In genomic region chr11:57713849-57714248, GRCh38 we compare ENCODE assay signal across 9 cellular contexts. TPM values are rescaled to one million over a fixed set of nuclear protein-coding genes. Genes with fewer than 3 reads are reported as not detected.
DNase-seq lines count a peak whose midpoint lies in the region; ATAC-seq and TF ChIP-seq lines count a peak whose summit lies in the region.
"Had no signal": no experiment of that assay in that cellular context is flagged by ENCODE, and none has a peak within 500 bp of the region (broad histone marks: within the 10 kb centered on the region; RNA-seq: fewer than 3 reads in every experiment).

No MANE protein-coding gene starts in this region.

- peak overlapping the region; percentile 97 for H3K4me3 Mint-ChIP-seq in activated naive CD8-positive, alpha-beta T cell treated with anti-CD3 and anti-CD28 coated beads, Interleukin-2, amount 10 ng/mL, durations not matched to agents 7 days and 5 days
- H3K4me3 Mint-ChIP-seq in type B pancreatic cell: peak overlapping the region; percentile 94

- ATAC-seq in Right ventricle myocardium inferior (no peak), GM19324 (IDR thresholded peaks at IDR 0.05; ENCODE audit: low FRiP score, unreplicated experiment) (no peak)
- no peak for ATAC-seq in activated naive CD8-positive, alpha-beta T cell treated with anti-CD3 and anti-CD28 coated beads, Interleukin-2, amount 10 ng/mL, durations not matched to agents 7 days and 5 days (ENCODE audit: low read depth)

- no peaks in the 10 kb centered on the region for H3K36me3 ChIP-seq in right atrium auricular region
- H3K36me3 ChIP-seq in kidney epithelial cell (ENCODE audit: control insufficient read depth, insufficient read depth, low read length): no peaks in the 10 kb centered on the region

- H3K9me3 Mint-ChIP-seq in activated naive CD8-positive, alpha-beta T cell treated with anti-CD3 and anti-CD28 coated beads, Interleukin-2, amount 10 ng/mL, durations not matched to agents 7 days and 5 days: no peaks in the 10 kb centered on the region
- no peaks in the 10 kb centered on the region for H3K9me3 Mint-ChIP-seq in type B pancreatic cell

- H3K4me3 ChIP-seq in right atrium auricular region (peak overlapping the region; percentile 78 to 92), kidney epithelial cell (ENCODE audit: low read depth, low read length) (peak overlapping the region; percentile 70)

- peak overlapping the region; percentile 93 for H3K27ac Mint-ChIP-seq in activated naive CD8-positive, alpha-beta T cell treated with anti-CD3 and anti-CD28 coated beads, Interleukin-2, amount 10 ng/mL, durations not matched to agents 7 days and 5 days
- H3K27ac Mint-ChIP-seq in type B pancreatic cell: peak overlapping the region; percentile 94

- no peak for TF ChIP-seq CTCF in right atrium auricular region (IDR thresholded peaks at IDR 0.05)
- no peak for TF ChIP-seq CTCF in kidney epithelial cell (IDR thresholded peaks at IDR 0.05; ENCODE audit: insufficient read depth, low read length, poor library complexity, severe bottlenecking)
- TF ChIP-seq CTCF in type B pancreatic cell (conservative IDR thresholded peaks at IDR 0.05): no peak

- no peaks in the 10 kb centered on the region for H3K27me3 ChIP-seq in right atrium auricular region
- H3K27me3 ChIP-seq in kidney epithelial cell (ENCODE audit: control insufficient read depth, insufficient read depth, low read length): no peaks in the 10 kb centered on the region

- POLR2A ChIA-PET in activated naive CD8-positive, alpha-beta T cell treated with anti-CD3 and anti-CD28 coated beads, Interleukin-2, amount 10 ng/mL, durations not matched to agents 7 days and 5 days (lab: Charles Lee): interaction anchor here (1.0 kb wide), 2 partner anchors 18 to 28 kb away, joined by 6 read pairs; partner anchors contain the start of gene SELENOH

- H3K36me3 Mint-ChIP-seq in activated naive CD8-positive, alpha-beta T cell treated with anti-CD3 and anti-CD28 coated beads, Interleukin-2, amount 10 ng/mL, durations not matched to agents 7 days and 5 days: peaks cover 8% of the 10 kb centered on the region
- peaks cover 4% of the 10 kb centered on the region for H3K36me3 Mint-ChIP-seq in type B pancreatic cell

- intact Hi-C loops in Right ventricle myocardium inferior (cut with DNase I): loop anchor here (2.0 to 5.0 kb wide), 3 partner anchors 27 to 863 kb away; partner anchors contain the start of genes LPXN, SELENOH and ZFP91

- no peak overlapping the region for H3K27ac ChIP-seq in right atrium auricular region

- DNase-seq in right atrium auricular region (ENCODE audit: low spot score) (no peak), Right ventricle myocardium inferior (ENCODE audit: missing footprints) (no peak), kidney epithelial cell (ENCODE audit: low read depth) (no peak), type B pancreatic cell (ENCODE audit: extremely low spot score, unreplicated experiment) (no peak), NOMO-1 treated with DMSO at 0.1 percent for 48 hours (lab: John Stamatoyannopoulos, UW; ENCODE audit: unreplicated experiment) (no peak), mucosa of gallbladder (ENCODE audit: low spot score) (no peak)
- no peak for DNase-seq in activated naive CD8-positive, alpha-beta T cell treated with anti-CD3 and anti-CD28 coated beads, Interleukin-2, amount 10 ng/mL, durations not matched to agents 7 days and 5 days
- DNase-seq: NCI-H446 had no signal

- H3K4me1 ChIP-seq in right atrium auricular region: peaks cover 0 to 33% of the 10 kb centered on the region in 2 donors

- H3K27me3 Mint-ChIP-seq in activated naive CD8-positive, alpha-beta T cell treated with anti-CD3 and anti-CD28 coated beads, Interleukin-2, amount 10 ng/mL, durations not matched to agents 7 days and 5 days: no peaks in the 10 kb centered on the region
- H3K27me3 Mint-ChIP-seq in type B pancreatic cell: no peaks in the 10 kb centered on the region

- H3K9me3 ChIP-seq in right atrium auricular region: no peaks in the 10 kb centered on the region

- H3K4me1 Mint-ChIP-seq in activated naive CD8-positive, alpha-beta T cell treated with anti-CD3 and anti-CD28 coated beads, Interleukin-2, amount 10 ng/mL, durations not matched to agents 7 days and 5 days: peaks cover 28% of the 10 kb centered on the region
- H3K4me1 Mint-ChIP-seq in type B pancreatic cell (ENCODE audit: unreplicated experiment): peaks cover 17% of the 10 kb centered on the region

RNA-seq across cellular contexts. Expression of gene TMX2, which starts 1.5 kb away (rescaled TPM):
- total RNA-seq in right atrium auricular region (10 to 100 TPM; 58.5 to 74.2 TPM), Right ventricle myocardium inferior (56.9 TPM), kidney epithelial cell (74.0 and 79.8 TPM in 2 replicates), type B pancreatic cell (ENCODE audit: low replicate concordance) (84.4 and 87.4 TPM in 2 replicates), mucosa of gallbladder (72.3 TPM)
- 10 to 100 TPM; 61.6 to 64.7 TPM for total RNA-seq in activated naive CD8-positive, alpha-beta T cell treated with anti-CD3 and anti-CD28 coated beads, Interleukin-2, amount 10 ng/mL, durations not matched to agents 7 days and 5 days

RNA-seq across cellular contexts. Expression of gene MED19, which starts 1.8 kb away (rescaled TPM):
- total RNA-seq in right atrium auricular region (10 to 100 TPM; 15.4 to 17.5 TPM), Right ventricle myocardium inferior (7.9 TPM), kidney epithelial cell (26.8 and 27.6 TPM in 2 replicates), type B pancreatic cell (ENCODE audit: low replicate concordance) (17.9 and 21.5 TPM in 2 replicates), mucosa of gallbladder (15.6 TPM)
- total RNA-seq in activated naive CD8-positive, alpha-beta T cell treated with anti-CD3 and anti-CD28 coated beads, Interleukin-2, amount 10 ng/mL, durations not matched to agents 7 days and 5 days: 10 to 100 TPM; 13.1 to 14.0 TPM

RNA-seq across cellular contexts. Expression of gene SELENOH, which starts 27.4 kb away (rescaled TPM):
- total RNA-seq in right atrium auricular region (100 to 1,000 TPM; 147 to 159 TPM), Right ventricle myocardium inferior (72.9 TPM), kidney epithelial cell (249 and 278 TPM in 2 replicates), type B pancreatic cell (ENCODE audit: low replicate concordance) (107 and 144 TPM in 2 replicates), mucosa of gallbladder (120 TPM)
- 100 to 1,000 TPM; 176 to 178 TPM for total RNA-seq in activated naive CD8-positive, alpha-beta T cell treated with anti-CD3 and anti-CD28 coated beads, Interleukin-2, amount 10 ng/mL, durations not matched to agents 7 days and 5 days

RNA-seq across cellular contexts. Expression of gene BTBD18, which starts 37.8 kb away (rescaled TPM):
- not detected for total RNA-seq in right atrium auricular region
- total RNA-seq in Right ventricle myocardium inferior: not detected
- total RNA-seq in activated naive CD8-positive, alpha-beta T cell treated with anti-CD3 and anti-CD28 coated beads, Interleukin-2, amount 10 ng/mL, durations not matched to agents 7 days and 5 days: not detected
- not detected in 2 replicates for total RNA-seq in kidney epithelial cell
- not detected in 2 replicates for total RNA-seq in type B pancreatic cell (ENCODE audit: low replicate concordance)
- not detected for total RNA-seq in mucosa of gallbladder

RNA-seq across cellular contexts. Expression of gene ZDHHC5, which starts 45.9 kb away (rescaled TPM):
- total RNA-seq in right atrium auricular region: 10 to 100 TPM; 44.9 to 56.7 TPM
- total RNA-seq in Right ventricle myocardium inferior: 44.9 TPM
- total RNA-seq in activated naive CD8-positive, alpha-beta T cell treated with anti-CD3 and anti-CD28 coated beads, Interleukin-2, amount 10 ng/mL, durations not matched to agents 7 days and 5 days: 10 to 100 TPM; 76.3 to 78.4 TPM
- total RNA-seq in kidney epithelial cell: 62.4 and 69.2 TPM in 2 replicates
- total RNA-seq in type B pancreatic cell (ENCODE audit: low replicate concordance): 56.7 and 80.6 TPM in 2 replicates
- total RNA-seq in mucosa of gallbladder: 60.7 TPM
